25 cellular contexts compared by ENCODE assay signal in the genomic region with DNA sequence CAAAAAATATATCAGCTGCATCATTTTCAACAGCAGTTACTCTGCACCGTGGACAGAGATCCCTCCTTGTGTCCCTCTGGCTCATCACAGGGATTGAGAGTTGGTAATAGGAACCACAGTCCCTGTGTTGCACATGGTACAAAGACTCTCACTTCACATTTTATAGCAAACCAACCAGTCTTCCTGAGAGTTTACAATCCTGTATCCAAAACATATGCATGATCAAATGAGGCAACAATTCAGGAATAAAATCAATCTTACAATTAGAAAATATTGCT.
"Had no signal": no experiment of that assay in that cellular context is flagged by ENCODE, and none has a peak within 500 bp of the region (broad histone marks: within the 10 kb centered on the region; RNA-seq: fewer than 3 reads in every experiment).

No MANE protein-coding gene starts in this region.

- ATAC-seq: esophagus mucosa; gastrocnemius medialis; left cardiac atrium; left lung; mucosa of descending colon; natural killer cell; pancreas; right lobe of liver; stimulated activated naive B cell treated with anti-CD40 and anti-IgM and Interleukin-4, amounts not matched to agents 10 μg/mL and 1 μg/mL and 100 μg/mL, for 72 hours; upper lobe of right lung had no signal

- H3K4me3 ChIP-seq: colonic mucosa, gastrocnemius medialis, left lung, mucosa of descending colon, pancreas, right lobe of liver, suprapubic skin, transverse colon, upper lobe of right lung, uterus had no signal

- H3K27ac Mint-ChIP-seq: dendritic cell treated with granulocyte-macrophage colony-stimulating factor and Interleukin-4, amounts not matched to agents 40 ng/mL and 50 ng/mL, for 4 days; endodermal cell; mesothelial cell of epicardium; natural killer cell; stimulated activated naive B cell treated with anti-CD40 and anti-IgM and Interleukin-4, amounts not matched to agents 10 μg/mL and 1 μg/mL and 100 μg/mL, for 72 hours; stimulated activated naive CD8-positive, alpha-beta T cell treated with anti-CD3 and anti-CD28 coated beads, Interleukin-15, Interleukin-2, amounts not matched to agents 100 ng/mL and 50 ng/mL, for 24 hours had no signal

- H3K4me1 Mint-ChIP-seq: endodermal cell; mesothelial cell of epicardium; natural killer cell; stimulated activated naive B cell treated with anti-CD40 and anti-IgM and Interleukin-4, amounts not matched to agents 10 μg/mL and 1 μg/mL and 100 μg/mL, for 72 hours had no signal

- H3K36me3 ChIP-seq: colonic mucosa, gastrocnemius medialis, left lung, neutrophil, pancreas, right lobe of liver, suprapubic skin, transverse colon, upper lobe of right lung, uterus had no signal

- H3K27ac ChIP-seq: colonic mucosa, epithelial cell of prostate, gastrocnemius medialis, left lung, neutrophil, pancreas, right lobe of liver, suprapubic skin, transverse colon, upper lobe of right lung, uterus had no signal

- H3K4me1 ChIP-seq: colonic mucosa, gastrocnemius medialis, pancreas, right lobe of liver, transverse colon, upper lobe of right lung, uterus had no signal

- H3K4me3 Mint-ChIP-seq: dendritic cell treated with granulocyte-macrophage colony-stimulating factor and Interleukin-4, amounts not matched to agents 40 ng/mL and 50 ng/mL, for 4 days; endodermal cell; mesothelial cell of epicardium; natural killer cell; stimulated activated naive B cell treated with anti-CD40 and anti-IgM and Interleukin-4, amounts not matched to agents 10 μg/mL and 1 μg/mL and 100 μg/mL, for 72 hours; stimulated activated naive CD8-positive, alpha-beta T cell treated with anti-CD3 and anti-CD28 coated beads, Interleukin-15, Interleukin-2, amounts not matched to agents 100 ng/mL and 50 ng/mL, for 24 hours had no signal

- H3K36me3 Mint-ChIP-seq: mesothelial cell of epicardium; natural killer cell; stimulated activated naive B cell treated with anti-CD40 and anti-IgM and Interleukin-4, amounts not matched to agents 10 μg/mL and 1 μg/mL and 100 μg/mL, for 72 hours had no signal

- H3K27me3 Mint-ChIP-seq: dendritic cell treated with granulocyte-macrophage colony-stimulating factor and Interleukin-4, amounts not matched to agents 40 ng/mL and 50 ng/mL, for 4 days; stimulated activated naive B cell treated with anti-CD40 and anti-IgM and Interleukin-4, amounts not matched to agents 10 μg/mL and 1 μg/mL and 100 μg/mL, for 72 hours; stimulated activated naive CD8-positive, alpha-beta T cell treated with anti-CD3 and anti-CD28 coated beads, Interleukin-15, Interleukin-2, amounts not matched to agents 100 ng/mL and 50 ng/mL, for 24 hours had no signal

- H3K9me3 Mint-ChIP-seq: dendritic cell treated with granulocyte-macrophage colony-stimulating factor and Interleukin-4, amounts not matched to agents 40 ng/mL and 50 ng/mL, for 4 days; endodermal cell; mesothelial cell of epicardium; natural killer cell; stimulated activated naive B cell treated with anti-CD40 and anti-IgM and Interleukin-4, amounts not matched to agents 10 μg/mL and 1 μg/mL and 100 μg/mL, for 72 hours; stimulated activated naive CD8-positive, alpha-beta T cell treated with anti-CD3 and anti-CD28 coated beads, Interleukin-15, Interleukin-2, amounts not matched to agents 100 ng/mL and 50 ng/mL, for 24 hours had no signal

- H3K9me3 ChIP-seq: colonic mucosa, gastrocnemius medialis, left lung, mucosa of descending colon, neutrophil, pancreas, right lobe of liver, suprapubic skin, transverse colon, upper lobe of right lung, uterus had no signal

- DNase-seq: colonic mucosa; effector CD8-positive, alpha-beta T cell; endodermal cell; foreskin fibroblast; gastrocnemius medialis; left cardiac atrium; left lung; mesenchymal stem cell; mucosa of descending colon; natural killer cell; pancreas; right lobe of liver; small intestine; stimulated activated CD4-positive, alpha-beta T cell treated with anti-CD3 and anti-CD28 coated beads, Interleukin-2, amount 100 ng/mL, for 48 hours; stimulated activated naive B cell treated with anti-CD40 and anti-IgM and Interleukin-4, amounts not matched to agents 10 μg/mL and 1 μg/mL and 100 μg/mL, for 72 hours; transverse colon; upper lobe of right lung; uterus had no signal

- H3K27me3 ChIP-seq: colonic mucosa, gastrocnemius medialis, left lung, neutrophil, pancreas, right lobe of liver, suprapubic skin, transverse colon, upper lobe of right lung, uterus had no signal
